In the genomic region with DNA sequence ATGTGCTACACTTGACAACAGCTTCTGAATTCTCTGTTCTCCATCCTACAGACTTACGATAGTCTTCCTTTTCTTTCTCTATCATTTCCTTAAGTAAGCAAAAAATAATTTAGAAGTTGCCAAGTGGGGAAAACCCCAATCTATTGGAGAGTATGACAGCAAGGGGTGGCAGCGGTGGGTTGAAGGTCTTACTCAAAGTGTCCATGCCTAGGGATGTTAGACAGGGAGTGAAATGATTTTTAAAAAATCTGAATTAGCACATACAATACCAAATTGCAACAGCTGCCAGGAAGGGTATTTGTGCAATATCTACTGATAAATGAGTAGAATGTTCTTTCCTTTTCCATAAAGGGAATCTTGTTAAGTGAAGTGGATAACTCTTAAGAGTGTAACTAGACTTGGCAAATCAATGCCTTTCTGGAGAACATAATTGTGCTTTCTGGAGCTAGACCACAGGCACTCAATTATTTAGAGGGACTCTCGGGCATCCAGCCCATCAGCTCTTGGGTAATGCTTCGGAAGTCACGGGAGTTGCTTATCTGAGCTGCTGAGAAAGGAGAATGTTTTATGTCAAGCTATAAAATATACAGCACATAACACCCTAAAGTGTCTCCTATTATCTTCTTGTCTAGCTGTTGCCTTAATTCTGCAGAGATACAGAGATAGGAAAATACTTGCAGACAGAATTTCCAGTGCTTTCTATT, we compare ENCODE assay signal across 17 cellular contexts.
DNase-seq lines count a peak whose midpoint lies in the region; ATAC-seq and TF ChIP-seq lines count a peak whose summit lies in the region.
"Had no signal": no experiment of that assay in that cellular context is flagged by ENCODE, and none has a peak within 500 bp of the region (broad histone marks: within the 10 kb centered on the region; RNA-seq: fewer than 3 reads in every experiment).

No MANE protein-coding gene starts in this region.

- H3F3A ChIP-seq in GM23248 (ENCODE audit: insufficient read depth), result no peaks in the 10 kb centered on the region

- H3K27me3 Mint-ChIP-seq in Calu3 (ENCODE audit: unreplicated experiment), result no peaks in the 10 kb centered on the region

- H3K4me1 ChIP-seq in GM23248 (ENCODE audit: insufficient read depth) (no peaks in the 10 kb centered on the region), neutrophil (ENCODE audit: control insufficient read depth in 1 of 2, insufficient read depth in 1 of 2, low read depth in 1 of 2, low read length in 1 of 2) (peaks cover 9 to 13% of the 10 kb centered on the region in 2 experiments), mesendoderm (ENCODE audit: control insufficient read depth, low read depth, low read length) (no peaks in the 10 kb centered on the region)
- H3K4me1 ChIP-seq: HAP-1 had no signal

- TF ChIP-seq CTCF in fibroblast of mammary gland (conservative IDR thresholded peaks at IDR 0.05; ENCODE audit: control insufficient read depth, insufficient read depth, low read depth, low read length) (no peak), neutrophil (IDR thresholded peaks at IDR 0.05) (no peak), Calu3 (IDR thresholded peaks at IDR 0.05; ENCODE audit: unreplicated experiment) (no peak)

- no peaks in the 10 kb centered on the region for H3K4me1 Mint-ChIP-seq in Calu3 (ENCODE audit: low read depth, unreplicated experiment)
- H3K4me1 Mint-ChIP-seq: nephron progenitor cell had no signal

- H3K27ac ChIP-seq in GM23248 (no peak overlapping the region), neutrophil (peak overlapping the region; percentile 2), mesendoderm (ENCODE audit: low read depth, low read length) (no peak overlapping the region)
- H3K27ac ChIP-seq: gastrocnemius medialis had no signal

- H3K9me3 ChIP-seq in GM23248 (ENCODE audit: low read depth) (no peaks in the 10 kb centered on the region), neutrophil (no peaks in the 10 kb centered on the region)
- H3K9me3 ChIP-seq: gastrocnemius medialis, HAP-1 had no signal

- 43 to 46% methylated on average over 5 of the region's 5 CpGs for WGBS in GM23248 (ENCODE audit: low coverage in 1 of 2, low lambda C conversion rate in 2 of 2, missing lambda C conversion rate in 2 of 2), 2 experiments
- WGBS in mesendoderm (ENCODE audit: extremely low coverage, insufficient coverage, low lambda C conversion rate), result no CpG with 5 or more reads among the region's 5 CpGs

- in situ Hi-C loops in GM23248 (cut with MboI), result no loop called here

- no peak overlapping the region for H3K23ac ChIP-seq in mesendoderm (ENCODE audit: low read length)

- H3K36me3 ChIP-seq in GM23248 (ENCODE audit: low read depth) (no peaks in the 10 kb centered on the region), neutrophil (no peaks in the 10 kb centered on the region), mesendoderm (ENCODE audit: control insufficient read depth, insufficient read depth, low read length) (no peaks in the 10 kb centered on the region)
- H3K36me3 ChIP-seq: gastrocnemius medialis, HAP-1 had no signal

- no peak overlapping the region for H3K4ac ChIP-seq in mesendoderm (ENCODE audit: low read depth, low read length)

- H3K79me1 ChIP-seq in mesendoderm (ENCODE audit: low read length), result no peaks in the 10 kb centered on the region

- H3K79me2 ChIP-seq in GM23248 (ENCODE audit: insufficient read depth) (no peaks in the 10 kb centered on the region), mesendoderm (ENCODE audit: control insufficient read depth, insufficient read depth, low read length) (no peaks in the 10 kb centered on the region)

- H3K27me3 ChIP-seq in GM23248 (replicated peaks; ENCODE audit: insufficient read depth), result no peaks in the 10 kb centered on the region
- no peaks in the 10 kb centered on the region for H3K27me3 ChIP-seq in neutrophil
- no peaks in the 10 kb centered on the region for H3K27me3 ChIP-seq in mesendoderm (ENCODE audit: insufficient read depth, low read length, poor library complexity)
- H3K27me3 ChIP-seq: gastrocnemius medialis had no signal

- ATAC-seq in GM19328 (IDR thresholded peaks at IDR 0.05; ENCODE audit: unreplicated experiment) (no peak), GM21381 (IDR thresholded peaks at IDR 0.05; ENCODE audit: unreplicated experiment) (no peak)
- ATAC-seq: activated CD8-positive, alpha-beta T cell treated with anti-CD3 and anti-CD28 coated beads for 36 hours; gastrocnemius medialis had no signal

- H3K4me3 Mint-ChIP-seq in Calu3 (ENCODE audit: low read depth, unreplicated experiment), result no peak overlapping the region
- H3K4me3 Mint-ChIP-seq: activated CD8-positive, alpha-beta T cell treated with anti-CD3 and anti-CD28 coated beads for 36 hours; endodermal cell; nephron progenitor cell had no signal

- H3K9me2 ChIP-seq in GM23248 (ENCODE audit: insufficient read depth), result no peaks in the 10 kb centered on the region

- no peaks in the 10 kb centered on the region for H4K20me1 ChIP-seq in GM23248 (ENCODE audit: insufficient read depth)

- H2AFZ ChIP-seq in GM23248, result no peak overlapping the region

- H3K4me3 ChIP-seq in GM23248 (no peak overlapping the region), fibroblast of mammary gland (ENCODE audit: control insufficient read depth, low read depth, low read length) (no peak overlapping the region), neutrophil (ENCODE audit: low read depth in 1 of 2, low read length in 1 of 2) (peak overlapping the region in 1 of 2 experiments; percentile 28), mesendoderm (ENCODE audit: low read length) (no peak overlapping the region)
- H3K4me3 ChIP-seq: gastrocnemius medialis, HAP-1 had no signal

- H3K18ac ChIP-seq in mesendoderm (ENCODE audit: low read length), result no peak overlapping the region

- no peak overlapping the region for H4K5ac ChIP-seq in mesendoderm (ENCODE audit: low read length)

- intact Hi-C loops in Calu3 (cut with micrococcal nuclease; ENCODE audit: unreplicated experiment), result no loop called here

- no peak overlapping the region for H4K8ac ChIP-seq in mesendoderm (ENCODE audit: low read depth, low read length)

- H3K56ac ChIP-seq in mesendoderm (ENCODE audit: low read length), result no peak overlapping the region

- no peak overlapping the region for H2BK120ac ChIP-seq in mesendoderm (ENCODE audit: low read depth, low read length)

- H3K9me3 Mint-ChIP-seq in Calu3 (ENCODE audit: low read depth, unreplicated experiment), result peaks cover 17% of the 10 kb centered on the region
- H3K9me3 Mint-ChIP-seq: endodermal cell, nephron progenitor cell had no signal

- no peak overlapping the region for H2BK15ac ChIP-seq in mesendoderm (replicated peaks; ENCODE audit: low read depth)

- H3K4me2 ChIP-seq in GM23248 (ENCODE audit: unreplicated experiment), result no peak overlapping the region
- no peak overlapping the region for H3K4me2 ChIP-seq in mesendoderm (ENCODE audit: low read length)

- H3K27ac Mint-ChIP-seq in Calu3 (ENCODE audit: unreplicated experiment), result no peak overlapping the region
- H3K27ac Mint-ChIP-seq: activated CD8-positive, alpha-beta T cell treated with anti-CD3 and anti-CD28 coated beads for 36 hours; endodermal cell; nephron progenitor cell had no signal

- no peak overlapping the region for H2AK5ac ChIP-seq in mesendoderm (ENCODE audit: low read length)

- DNase-seq in GM23248 (peak; percentile 6), NCI-H2227 treated with DMSO at 0.1 percent for 48 hours (lab: John Stamatoyannopoulos, UW) (peak; percentile 13), fibroblast of mammary gland (ENCODE audit: low read depth) (peak; percentile 10), Calu3 (no peak), mesendoderm (no peak)
- DNase-seq: activated CD8-positive, alpha-beta T cell treated with anti-CD3 and anti-CD28 coated beads for 36 hours; DMS153; endodermal cell; gastrocnemius medialis; NCI-H187 treated with DMSO at 0.1 percent for 48 hours; NCI-H69; nephron progenitor cell; T-helper 1 cell had no signal

- no peak overlapping the region for H2BK5ac ChIP-seq in mesendoderm (ENCODE audit: low read length)

- CTCF ChIA-PET in Calu3 (lab: Charles Lee), result no interaction called here

- no TSS peak for BruUV-seq in Calu3 (replicated peaks; lab: Mats Ljungman, UMichigan)

- no peaks in the 10 kb centered on the region for H3K36me3 Mint-ChIP-seq in Calu3 (ENCODE audit: insufficient read depth, unreplicated experiment)

- H3K9ac ChIP-seq in GM23248 (no peak overlapping the region), mesendoderm (ENCODE audit: low read length) (no peak overlapping the region)

Comparison
In these comparisons a context has a peak if more than half of its experiments do, and no peak if none do; other contexts are left out.
1. DNase-seq: peak in GM23248 (single experiment), NCI-H2227 treated with DMSO at 0.1 percent for 48 hours (single experiment) and fibroblast of mammary gland (single experiment); none in Calu3 (single experiment) and mesendoderm (single experiment).